1 cellular context compared by ENCODE assay signal in the genomic region with DNA sequence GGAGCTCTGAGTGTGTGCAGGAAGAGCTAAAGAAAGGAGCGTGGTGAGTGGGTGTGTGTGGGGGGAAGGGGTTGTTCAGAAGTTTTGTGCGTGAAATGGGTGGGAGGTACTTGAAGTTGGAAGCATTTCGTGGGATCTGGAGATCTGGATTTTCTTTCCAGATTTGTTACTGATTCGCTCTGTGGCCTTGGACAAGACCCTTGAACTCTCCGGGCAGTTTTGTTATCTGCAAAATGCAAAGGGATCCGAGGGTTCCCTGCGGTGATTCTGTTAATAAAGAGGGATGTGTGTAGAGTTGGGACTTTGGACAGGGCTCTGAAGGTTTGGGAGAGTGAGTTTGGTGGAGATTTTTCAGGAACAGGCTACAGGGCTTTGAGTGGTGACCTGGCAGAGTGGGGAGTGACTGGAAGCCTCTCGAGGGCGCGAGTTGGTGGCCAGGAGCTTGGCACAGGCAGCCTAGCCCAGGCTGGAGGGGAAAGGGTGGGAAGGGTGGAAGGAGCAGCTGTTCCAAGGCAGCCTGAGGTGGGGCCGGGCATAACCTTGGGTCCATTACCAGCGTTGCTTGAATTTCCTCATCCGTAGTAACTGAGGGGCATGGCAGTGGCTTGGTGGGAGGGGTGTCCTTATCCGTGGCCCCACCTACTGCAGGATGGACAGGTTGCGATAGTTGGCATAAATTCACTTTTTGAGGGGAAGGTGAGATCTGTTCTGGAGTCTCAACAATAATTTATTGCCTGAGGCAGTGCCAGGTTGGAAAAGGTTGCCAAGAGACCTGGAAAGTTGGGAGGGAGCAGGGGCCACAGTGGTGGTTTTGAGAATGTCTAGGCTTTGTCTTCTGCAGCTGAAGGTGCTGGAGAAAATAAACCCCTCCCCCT.
A peak's percentile ranks its signal among the peaks of the same experiment; 100 is the strongest.
TF ChIP-seq lines count a peak whose summit lies in the region.

No MANE protein-coding gene starts in this region.

TF ChIP-seq in K562, 482 proteins besides CTCF, POLR2A, EP300 and RAD21 (continued from another document):
- TF ChIP-seq, protein P1, sequence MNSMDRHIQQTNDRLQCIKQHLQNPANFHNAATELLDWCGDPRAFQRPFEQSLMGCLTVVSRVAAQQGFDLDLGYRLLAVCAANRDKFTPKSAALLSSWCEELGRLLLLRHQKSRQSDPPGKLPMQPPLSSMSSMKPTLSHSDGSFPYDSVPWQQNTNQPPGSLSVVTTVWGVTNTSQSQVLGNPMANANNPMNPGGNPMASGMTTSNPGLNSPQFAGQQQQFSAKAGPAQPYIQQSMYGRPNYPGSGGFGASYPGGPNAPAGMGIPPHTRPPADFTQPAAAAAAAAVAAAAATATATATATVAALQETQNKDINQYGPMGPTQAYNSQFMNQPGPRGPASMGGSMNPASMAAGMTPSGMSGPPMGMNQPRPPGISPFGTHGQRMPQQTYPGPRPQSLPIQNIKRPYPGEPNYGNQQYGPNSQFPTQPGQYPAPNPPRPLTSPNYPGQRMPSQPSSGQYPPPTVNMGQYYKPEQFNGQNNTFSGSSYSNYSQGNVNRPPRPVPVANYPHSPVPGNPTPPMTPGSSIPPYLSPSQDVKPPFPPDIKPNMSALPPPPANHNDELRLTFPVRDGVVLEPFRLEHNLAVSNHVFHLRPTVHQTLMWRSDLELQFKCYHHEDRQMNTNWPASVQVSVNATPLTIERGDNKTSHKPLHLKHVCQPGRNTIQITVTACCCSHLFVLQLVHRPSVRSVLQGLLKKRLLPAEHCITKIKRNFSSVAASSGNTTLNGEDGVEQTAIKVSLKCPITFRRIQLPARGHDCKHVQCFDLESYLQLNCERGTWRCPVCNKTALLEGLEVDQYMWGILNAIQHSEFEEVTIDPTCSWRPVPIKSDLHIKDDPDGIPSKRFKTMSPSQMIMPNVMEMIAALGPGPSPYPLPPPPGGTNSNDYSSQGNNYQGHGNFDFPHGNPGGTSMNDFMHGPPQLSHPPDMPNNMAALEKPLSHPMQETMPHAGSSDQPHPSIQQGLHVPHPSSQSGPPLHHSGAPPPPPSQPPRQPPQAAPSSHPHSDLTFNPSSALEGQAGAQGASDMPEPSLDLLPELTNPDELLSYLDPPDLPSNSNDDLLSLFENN (IDR thresholded peaks at IDR 0.05; ENCODE audit: low read depth in 2 of 2, low read length in 2 of 2), result no peak
- no peak for TF ChIP-seq ZNF696 (CRISPR knock-in tag; conservative IDR thresholded peaks at IDR 0.05)
- TF ChIP-seq JUND (IDR thresholded peaks at IDR 0.05; ENCODE audit: borderline replicate concordance, low read depth, low read length), result no peak
- no peak for TF ChIP-seq JUND (tag; IDR thresholded peaks at IDR 0.05; ENCODE audit: borderline replicate concordance, low read depth, low read length)
- no peak for TF ChIP-seq RBM39 (optimal IDR thresholded peaks at IDR 0.05; ENCODE audit: low read depth, low read length)
- TF ChIP-seq ELF1 (tag; IDR thresholded peaks at IDR 0.05), result no peak
- no peak for TF ChIP-seq ZNF146 (CRISPR knock-in tag; IDR thresholded peaks at IDR 0.05; ENCODE audit: unreplicated experiment)
- no peak for TF ChIP-seq BCOR (IDR thresholded peaks at IDR 0.05)
- TF ChIP-seq ZNF57 (CRISPR knock-in tag; IDR thresholded peaks at IDR 0.05), result no peak
- no peak for TF ChIP-seq WHSC1 (IDR thresholded peaks at IDR 0.05; ENCODE audit: low read length)
- TF ChIP-seq PYGO2 (tag; IDR thresholded peaks at IDR 0.05), result no peak
- no peak for TF ChIP-seq FOXK1 (CRISPR knock-in tag; IDR thresholded peaks at IDR 0.05; ENCODE audit: borderline replicate concordance)
- TF ChIP-seq TFAM (CRISPR knock-in tag; conservative IDR thresholded peaks at IDR 0.05), result no peak
- no peak for TF ChIP-seq POLR3G (IDR thresholded peaks at IDR 0.05; ENCODE audit: extremely low read depth, insufficient read length, insufficient replicate concordance)
- TF ChIP-seq, protein P2, sequence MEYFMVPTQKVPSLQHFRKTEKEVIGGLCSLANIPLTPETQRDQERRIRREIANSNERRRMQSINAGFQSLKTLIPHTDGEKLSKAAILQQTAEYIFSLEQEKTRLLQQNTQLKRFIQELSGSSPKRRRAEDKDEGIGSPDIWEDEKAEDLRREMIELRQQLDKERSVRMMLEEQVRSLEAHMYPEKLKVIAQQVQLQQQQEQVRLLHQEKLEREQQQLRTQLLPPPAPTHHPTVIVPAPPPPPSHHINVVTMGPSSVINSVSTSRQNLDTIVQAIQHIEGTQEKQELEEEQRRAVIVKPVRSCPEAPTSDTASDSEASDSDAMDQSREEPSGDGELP (CRISPR knock-in tag; IDR thresholded peaks at IDR 0.05; ENCODE audit: borderline replicate concordance), result peak; percentile 43; the same call in 1 of the 2 replicates
- TF ChIP-seq, protein P3, sequence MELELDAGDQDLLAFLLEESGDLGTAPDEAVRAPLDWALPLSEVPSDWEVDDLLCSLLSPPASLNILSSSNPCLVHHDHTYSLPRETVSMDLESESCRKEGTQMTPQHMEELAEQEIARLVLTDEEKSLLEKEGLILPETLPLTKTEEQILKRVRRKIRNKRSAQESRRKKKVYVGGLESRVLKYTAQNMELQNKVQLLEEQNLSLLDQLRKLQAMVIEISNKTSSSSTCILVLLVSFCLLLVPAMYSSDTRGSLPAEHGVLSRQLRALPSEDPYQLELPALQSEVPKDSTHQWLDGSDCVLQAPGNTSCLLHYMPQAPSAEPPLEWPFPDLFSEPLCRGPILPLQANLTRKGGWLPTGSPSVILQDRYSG (tag; conservative IDR thresholded peaks at IDR 0.05; ENCODE audit: low read depth), result no peak
- TF ChIP-seq SIN3B (IDR thresholded peaks at IDR 0.05; ENCODE audit: low read depth), result no peak
- TF ChIP-seq YY1 (IDR thresholded peaks at IDR 0.05; ENCODE audit: borderline replicate concordance in 1 of 3, control insufficient read depth in 1 of 3, extremely low read depth in 1 of 3, insufficient read depth in 3 of 3, insufficient read length in 1 of 3, insufficient replicate concordance in 2 of 3, low read depth in 1 of 3, low read length in 2 of 3), result no peak
- TF ChIP-seq STAG1 (CRISPR knock-in tag; IDR thresholded peaks at IDR 0.05; ENCODE audit: borderline replicate concordance), result no peak
- no peak for TF ChIP-seq ZNF445 (CRISPR knock-in tag; IDR thresholded peaks at IDR 0.05; ENCODE audit: low read depth)
- no peak for TF ChIP-seq LARP7 (IDR thresholded peaks at IDR 0.05)
- TF ChIP-seq NCOA6 (IDR thresholded peaks at IDR 0.05), result no peak
- no peak for TF ChIP-seq SIX5 (IDR thresholded peaks at IDR 0.05; ENCODE audit: borderline replicate concordance in 1 of 2, insufficient read depth in 1 of 2, low read depth in 1 of 2, low read length in 2 of 2)
- TF ChIP-seq, protein P4, sequence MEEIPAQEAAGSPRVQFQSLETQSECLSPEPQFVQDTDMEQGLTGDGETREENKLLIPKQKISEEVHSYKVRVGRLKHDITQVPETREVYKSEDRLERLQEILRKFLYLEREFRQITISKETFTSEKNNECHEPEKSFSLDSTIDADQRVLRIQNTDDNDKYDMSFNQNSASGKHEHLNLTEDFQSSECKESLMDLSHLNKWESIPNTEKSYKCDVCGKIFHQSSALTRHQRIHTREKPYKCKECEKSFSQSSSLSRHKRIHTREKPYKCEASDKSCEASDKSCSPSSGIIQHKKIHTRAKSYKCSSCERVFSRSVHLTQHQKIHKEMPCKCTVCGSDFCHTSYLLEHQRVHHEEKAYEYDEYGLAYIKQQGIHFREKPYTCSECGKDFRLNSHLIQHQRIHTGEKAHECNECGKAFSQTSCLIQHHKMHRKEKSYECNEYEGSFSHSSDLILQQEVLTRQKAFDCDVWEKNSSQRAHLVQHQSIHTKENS (CRISPR knock-in tag; IDR thresholded peaks at IDR 0.05), result no peak
- no peak for TF ChIP-seq CAMTA2 (CRISPR knock-in tag; conservative IDR thresholded peaks at IDR 0.05)
- TF ChIP-seq TARDBP (IDR thresholded peaks at IDR 0.05), result no peak
- no peak for TF ChIP-seq ASH1L (IDR thresholded peaks at IDR 0.05; ENCODE audit: borderline replicate concordance, low read depth, partially characterized antibody)
- TF ChIP-seq PHB (CRISPR knock-in tag; IDR thresholded peaks at IDR 0.05), result no peak
- TF ChIP-seq L3MBTL2 (IDR thresholded peaks at IDR 0.05), result 0 out of 2 replicates have a peak, but pooled peaks have one; percentile 7
- TF ChIP-seq NFXL1 (CRISPR knock-in tag; IDR thresholded peaks at IDR 0.05), result no peak
- TF ChIP-seq PML (IDR thresholded peaks at IDR 0.05; ENCODE audit: low read length), result no peak
- no peak for TF ChIP-seq XRCC4 (IDR thresholded peaks at IDR 0.05; ENCODE audit: extremely low read depth, insufficient read depth, insufficient read length)
- no peak for TF ChIP-seq SRSF9 (IDR thresholded peaks at IDR 0.05; ENCODE audit: borderline replicate concordance, low read depth, low read length)
- no peak for TF ChIP-seq SUPT5H (IDR thresholded peaks at IDR 0.05)
- no peak for TF ChIP-seq PTBP1 (IDR thresholded peaks at IDR 0.05; ENCODE audit: low read depth, low read length)
- TF ChIP-seq, protein P5, sequence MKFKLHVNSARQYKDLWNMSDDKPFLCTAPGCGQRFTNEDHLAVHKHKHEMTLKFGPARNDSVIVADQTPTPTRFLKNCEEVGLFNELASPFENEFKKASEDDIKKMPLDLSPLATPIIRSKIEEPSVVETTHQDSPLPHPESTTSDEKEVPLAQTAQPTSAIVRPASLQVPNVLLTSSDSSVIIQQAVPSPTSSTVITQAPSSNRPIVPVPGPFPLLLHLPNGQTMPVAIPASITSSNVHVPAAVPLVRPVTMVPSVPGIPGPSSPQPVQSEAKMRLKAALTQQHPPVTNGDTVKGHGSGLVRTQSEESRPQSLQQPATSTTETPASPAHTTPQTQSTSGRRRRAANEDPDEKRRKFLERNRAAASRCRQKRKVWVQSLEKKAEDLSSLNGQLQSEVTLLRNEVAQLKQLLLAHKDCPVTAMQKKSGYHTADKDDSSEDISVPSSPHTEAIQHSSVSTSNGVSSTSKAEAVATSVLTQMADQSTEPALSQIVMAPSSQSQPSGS (CRISPR knock-in tag; IDR thresholded peaks at IDR 0.05), result no peak
- no peak for TF ChIP-seq ZNF263 (CRISPR knock-in tag; IDR thresholded peaks at IDR 0.05; ENCODE audit: borderline replicate concordance)
- TF ChIP-seq ZNF324 (CRISPR knock-in tag; IDR thresholded peaks at IDR 0.05), result no peak
- no peak for TF ChIP-seq SREBF1 (IDR thresholded peaks at IDR 0.05; ENCODE audit: borderline replicate concordance, low read depth, low read length)
- TF ChIP-seq PRPF4 (IDR thresholded peaks at IDR 0.05; ENCODE audit: insufficient read depth, low read depth, low read length, poor library complexity, severe bottlenecking), result no peak
- no peak for TF ChIP-seq U2AF2 (optimal IDR thresholded peaks at IDR 0.05; ENCODE audit: low read depth, low read length)
- TF ChIP-seq, protein P6, sequence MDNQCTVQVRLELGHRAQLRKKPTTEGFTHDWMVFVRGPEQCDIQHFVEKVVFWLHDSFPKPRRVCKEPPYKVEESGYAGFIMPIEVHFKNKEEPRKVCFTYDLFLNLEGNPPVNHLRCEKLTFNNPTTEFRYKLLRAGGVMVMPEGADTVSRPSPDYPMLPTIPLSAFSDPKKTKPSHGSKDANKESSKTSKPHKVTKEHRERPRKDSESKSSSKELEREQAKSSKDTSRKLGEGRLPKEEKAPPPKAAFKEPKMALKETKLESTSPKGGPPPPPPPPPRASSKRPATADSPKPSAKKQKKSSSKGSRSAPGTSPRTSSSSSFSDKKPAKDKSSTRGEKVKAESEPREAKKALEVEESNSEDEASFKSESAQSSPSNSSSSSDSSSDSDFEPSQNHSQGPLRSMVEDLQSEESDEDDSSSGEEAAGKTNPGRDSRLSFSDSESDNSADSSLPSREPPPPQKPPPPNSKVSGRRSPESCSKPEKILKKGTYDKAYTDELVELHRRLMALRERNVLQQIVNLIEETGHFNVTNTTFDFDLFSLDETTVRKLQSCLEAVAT (IDR thresholded peaks at IDR 0.05), result no peak
- peak; percentile 85 for TF ChIP-seq EGR1 (conservative IDR thresholded peaks at IDR 0.05)
- no peak for TF ChIP-seq ERF (CRISPR knock-in tag; IDR thresholded peaks at IDR 0.05)
- TF ChIP-seq MAFF (IDR thresholded peaks at IDR 0.05; ENCODE audit: low read length), result no peak
- TF ChIP-seq CHCHD3 (CRISPR knock-in tag; IDR thresholded peaks at IDR 0.05), result no peak
- TF ChIP-seq ZNF766 (CRISPR knock-in tag; conservative IDR thresholded peaks at IDR 0.05), result no peak
- no peak for TF ChIP-seq ILF3 (IDR thresholded peaks at IDR 0.05; ENCODE audit: borderline replicate concordance)
- TF ChIP-seq ZC3H4 (CRISPR knock-in tag; IDR thresholded peaks at IDR 0.05; ENCODE audit: borderline replicate concordance), result no peak
- TF ChIP-seq MYC (IDR thresholded peaks at IDR 0.05; ENCODE audit: low read depth, low read length), result no peak
- TF ChIP-seq MYC (CRISPR knock-in tag; IDR thresholded peaks at IDR 0.05; ENCODE audit: borderline replicate concordance, low read depth), result no peak
- no peak for TF ChIP-seq HMG20A (CRISPR knock-in tag; conservative IDR thresholded peaks at IDR 0.05)
- TF ChIP-seq ARID2 (IDR thresholded peaks at IDR 0.05), result no peak
